In genomic region chr3:27454461-27454860, GRCh38 we compare ENCODE assay signal across 28 cellular contexts. TPM values are rescaled to one million over a fixed set of nuclear protein-coding genes. Genes with fewer than 3 reads are reported as not detected.
DNase-seq lines count a peak whose midpoint lies in the region; ATAC-seq and TF ChIP-seq lines count a peak whose summit lies in the region.
"Had no signal": no experiment of that assay in that cellular context is flagged by ENCODE, and none has a peak within 500 bp of the region (broad histone marks: within the 10 kb centered on the region; RNA-seq: fewer than 3 reads in every experiment).

No MANE protein-coding gene starts in this region.

- H3K4me3 Mint-ChIP-seq in activated T-cell treated with anti-CD3 and anti-CD28 coated beads, Interleukin-2, amount 50 U/mL, for 4 hours, result peak overlapping the region; percentile 45
- H3K4me3 Mint-ChIP-seq in activated naive CD8-positive, alpha-beta T cell, result peak overlapping the region; percentile 30

- intact Hi-C loops in gastrocnemius medialis (cut with DNase I; ENCODE audit: low total_unique reads), result no loop called here

- no peak overlapping the region for H3K4me3 ChIP-seq in gastrocnemius medialis
- H3K4me3 ChIP-seq: BLaER1 treated with 17β-estradiol and CSF1 and Interleukin-3, amounts not matched to agents 10 nM and 100 nM; cardiac muscle cell; hepatocyte; spleen; tibial artery had no signal

- H3K27me3 Mint-ChIP-seq in activated T-cell treated with anti-CD3 and anti-CD28 coated beads, Interleukin-2, amount 50 U/mL, for 4 hours (ENCODE audit: low read depth), result no peaks in the 10 kb centered on the region
- no peaks in the 10 kb centered on the region for H3K27me3 Mint-ChIP-seq in activated naive CD8-positive, alpha-beta T cell

- DNase-seq in activated T-cell treated with anti-CD3 and anti-CD28 coated beads, Interleukin-2, amount 50 U/mL, for 4 hours, result no peak
- no peak for DNase-seq in activated T-cell treated with anti-CD3 and anti-CD28 coated beads, Interleukin-2, amount 50 U/mL, for 1 hour
- no peak for DNase-seq in gastrocnemius medialis
- no peak for DNase-seq in activated gamma-delta T cell (lab: John Stamatoyannopoulos, UW)
- DNase-seq in NCI-H2227 treated with DMSO at 0.1 percent for 48 hours (lab: John Stamatoyannopoulos, UW), result no peak
- DNase-seq in glomerular visceral epithelial cell (ENCODE audit: extremely low spot score), result no peak
- DNase-seq: ACHN; aorta; Calu3; cortex of kidney; DND-41; foreskin melanocyte; mesendoderm; NCI-H1092; NCI-H187; NCI-H226; NCI-H748 treated with DMSO at 0.1 percent for 48 hours; retina; stimulated activated CD4-positive, alpha-beta T cell treated with anti-CD3 and anti-CD28 coated beads, Interleukin-4, amount 100 ng/mL, for 1 hour; stimulated activated naive CD4-positive, alpha-beta T cell treated with Interleukin-2 at 50 U/mL for 16 hours; tibial artery had no signal

- no peaks in the 10 kb centered on the region for H3K36me3 ChIP-seq in gastrocnemius medialis
- H3K36me3 ChIP-seq: cardiac muscle cell, tibial artery had no signal

- no peak for ATAC-seq in activated T-cell treated with anti-CD3 and anti-CD28 coated beads, Interleukin-2, amount 50 U/mL, for 4 hours
- ATAC-seq in HG03432 (IDR thresholded peaks at IDR 0.05; ENCODE audit: unreplicated experiment) (peak; percentile 13), gastrocnemius medialis (no peak)
- ATAC-seq: esophagus mucosa had no signal

- no peak for TF ChIP-seq CTCF in gastrocnemius medialis (IDR thresholded peaks at IDR 0.05 in 4 of 5, conservative IDR thresholded peaks at IDR 0.05 in 1 of 5)

- peak overlapping the region in 3 of 4 donors; percentile 32 to 67 (median 51) for H3K27ac ChIP-seq in gastrocnemius medialis
- H3K27ac ChIP-seq: cardiac muscle cell, hepatocyte had no signal

- peaks cover 9 to 35% of the 10 kb centered on the region in 2 donors for H3K4me1 ChIP-seq in gastrocnemius medialis

- H3K27ac Mint-ChIP-seq in activated naive CD8-positive, alpha-beta T cell, result peak overlapping the region; percentile 86

- H3K9me3 Mint-ChIP-seq in activated T-cell treated with anti-CD3 and anti-CD28 coated beads, Interleukin-2, amount 50 U/mL, for 4 hours, result no peaks in the 10 kb centered on the region
- no peaks in the 10 kb centered on the region for H3K9me3 Mint-ChIP-seq in activated naive CD8-positive, alpha-beta T cell (ENCODE audit: low read depth)

- H3K9me3 ChIP-seq in gastrocnemius medialis, result no peaks in the 10 kb centered on the region
- H3K9me3 ChIP-seq: spleen, tibial artery had no signal

- H3K4me1 Mint-ChIP-seq in activated T-cell treated with anti-CD3 and anti-CD28 coated beads, Interleukin-2, amount 50 U/mL, for 4 hours (ENCODE audit: low read depth), result peaks cover 57% of the 10 kb centered on the region
- H3K4me1 Mint-ChIP-seq in activated naive CD8-positive, alpha-beta T cell (ENCODE audit: low read depth), result peaks cover 60% of the 10 kb centered on the region

- no peak for TF ChIP-seq POLR2A in gastrocnemius medialis (IDR thresholded peaks at IDR 0.05)

- in situ Hi-C loops in gastrocnemius medialis (cut with MboI; ENCODE audit: low sequenced_read_pairs in 4 of 4), result loop anchor here in 2 of 4 donors (25.0 kb wide), 2 partner anchors 142 to 317 kb away; no protein-coding TSS in a partner anchor

- H3K36me3 Mint-ChIP-seq in activated T-cell treated with anti-CD3 and anti-CD28 coated beads, Interleukin-2, amount 50 U/mL, for 4 hours (ENCODE audit: insufficient read depth), result peaks cover 9% of the 10 kb centered on the region
- H3K36me3 Mint-ChIP-seq in activated naive CD8-positive, alpha-beta T cell, result peaks cover 16% of the 10 kb centered on the region

- no peaks in the 10 kb centered on the region for H3K27me3 ChIP-seq in gastrocnemius medialis
- H3K27me3 ChIP-seq: BLaER1 treated with 17β-estradiol and CSF1 and Interleukin-3, amounts not matched to agents 10 nM and 100 nM; cardiac muscle cell; hepatocyte; spleen; tibial artery had no signal

RNA-seq across cellular contexts. Expression of gene SLC4A7, which starts 29.7 kb away (rescaled TPM):
- total RNA-seq in activated T-cell treated with anti-CD3 and anti-CD28 coated beads, Interleukin-2, amount 50 U/mL, for 4 hours, result 10 to 100 TPM; 31.0 to 35.4 (median 31.9) TPM
- 10 to 100 TPM in 3 of 4 donors, 1 to 10 TPM in 1; 7.5 to 19.8 (median 12.8) TPM for total RNA-seq in gastrocnemius medialis
